In genomic region chr4:102541708-102542107, GRCh38 we compare ENCODE assay signal across 15 cellular contexts. TPM values are rescaled to one million over a fixed set of nuclear protein-coding genes. Genes with fewer than 3 reads are reported as not detected.
DNase-seq lines count a peak whose midpoint lies in the region; ATAC-seq, FAIRE-seq and TF ChIP-seq lines count a peak whose summit lies in the region.
"Had no signal": no experiment of that assay in that cellular context is flagged by ENCODE, and none has a peak within 500 bp of the region (broad histone marks: within the 10 kb centered on the region; RNA-seq: fewer than 3 reads in every experiment).

No MANE protein-coding gene starts in this region.

- H3K9me3 Mint-ChIP-seq in activated naive CD4-positive, alpha-beta T cell treated with anti-CD3 and anti-CD28 coated beads, Interleukin-2, amount 50 U/mL, for 72 hours = no peaks in the 10 kb centered on the region
- H3K9me3 Mint-ChIP-seq: CD14-positive monocyte, type B pancreatic cell had no signal

- TF ChIP-seq CTCF in GM13976 (IDR thresholded peaks at IDR 0.05; ENCODE audit: borderline replicate concordance, control extremely low read depth, extremely low read depth, insufficient read depth, missing control alignments) = peak; percentile 24

- H3K4me1 ChIP-seq in iPS DF 6.9 (ENCODE audit: control insufficient read depth, insufficient read depth, low read length) = no peaks in the 10 kb centered on the region

- in situ Hi-C loops in GM13976 (cut with MboI; ENCODE audit: low sequenced_read_pairs, unreplicated experiment) = no loop called here

- no peaks in the 10 kb centered on the region for H3K36me3 ChIP-seq in iPS DF 6.9 (ENCODE audit: control insufficient read depth, insufficient read depth, low read length)

- H3K4me3 ChIP-seq in iPS DF 6.9 (ENCODE audit: low read length) = no peak overlapping the region
- H3K4me3 ChIP-seq: hepatocyte had no signal

- ATAC-seq in activated naive CD4-positive, alpha-beta T cell treated with anti-CD3 and anti-CD28 coated beads, Interleukin-2, amount 50 U/mL, for 72 hours = peak; percentile 58 to 67

- no CpG with 5 or more reads among the region's 4 CpGs for WGBS in iPS DF 6.9 (ENCODE audit: insufficient coverage, insufficient read length)

- no peak overlapping the region for H3K27ac ChIP-seq in iPS DF 6.9 (ENCODE audit: low read length)
- H3K27ac ChIP-seq: hepatocyte had no signal

- no peak overlapping the region for H3K27ac Mint-ChIP-seq in activated naive CD4-positive, alpha-beta T cell treated with anti-CD3 and anti-CD28 coated beads, Interleukin-2, amount 50 U/mL, for 72 hours
- H3K27ac Mint-ChIP-seq: type B pancreatic cell had no signal

- H3K9me3 ChIP-seq in iPS DF 6.9 (ENCODE audit: control insufficient read depth, insufficient read depth, low read length) = no peaks in the 10 kb centered on the region

- no peaks in the 10 kb centered on the region for H3K27me3 ChIP-seq in iPS DF 6.9 (ENCODE audit: control insufficient read depth, insufficient read depth, low read length)
- H3K27me3 ChIP-seq: hepatocyte had no signal

- peak; percentile 41 for DNase-seq in Ammon's horn (ENCODE audit: low spot score)
- DNase-seq in GM13976 (ENCODE audit: low spot score) = no peak
- DNase-seq in activated naive CD4-positive, alpha-beta T cell treated with anti-CD3 and anti-CD28 coated beads, Interleukin-2, amount 50 U/mL, for 72 hours (ENCODE audit: low spot score in 2 of 2) = no peak
- DNase-seq in iPS DF 6.9 (ENCODE audit: low read depth, low spot score) = peak; percentile 25
- DNase-seq in RCC 7860 (ENCODE audit: low spot score) = no peak
- DNase-seq in DMS 273 (lab: John Stamatoyannopoulos, UW; ENCODE audit: unreplicated experiment) = no peak
- no peak for DNase-seq in NCI-H1048 (lab: John Stamatoyannopoulos, UW)
- no peak for DNase-seq in SIG-M5 treated with dmso at 0.1 percent for 504 hours (lab: John Stamatoyannopoulos, UW; ENCODE audit: unreplicated experiment)
- DNase-seq: activated CD4-positive, alpha-beta T cell treated with anti-CD3 and anti-CD28 coated beads, Interleukin-2, amount 50 U/mL, for 4 hours; NCI-H1092; NCI-H82 had no signal

- peaks cover 16 to 41% of the 10 kb centered on the region in 2 donors for H3K36me3 Mint-ChIP-seq in activated naive CD4-positive, alpha-beta T cell treated with anti-CD3 and anti-CD28 coated beads, Interleukin-2, amount 50 U/mL, for 72 hours

- no peak for FAIRE-seq in RCC 7860 (lab: Jason Lieb, UNC)
- FAIRE-seq: endometrium had no signal

RNA-seq across cellular contexts. Expression of gene NFKB1, which starts 40.5 kb away (rescaled TPM):
- 100 to 1,000 TPM; 105 to 149 TPM for total RNA-seq in activated naive CD4-positive, alpha-beta T cell treated with anti-CD3 and anti-CD28 coated beads, Interleukin-2, amount 50 U/mL, for 72 hours

Comparison
In these comparisons a context has a peak if more than half of its experiments do, and no peak if none do; other contexts are left out.
1. DNase-seq: peak in Ammon's horn (single experiment) and iPS DF 6.9 (single experiment); none in GM13976 (single experiment), activated naive CD4-positive, alpha-beta T cell treated with anti-CD3 and anti-CD28 coated beads, Interleukin-2, amount 50 U/mL, for 72 hours (0 of 2), RCC 7860 (single experiment), DMS 273 (single experiment), NCI-H1048 (single experiment) and SIG-M5 treated with dmso at 0.1 percent for 504 hours (single experiment).